23 cellular contexts compared by ENCODE assay signal in genomic region chr1:162691999-162692575, GRCh38. TPM values are rescaled to one million over a fixed set of nuclear protein-coding genes. Genes with fewer than 3 reads are reported as not detected.
DNase-seq lines count a peak whose midpoint lies in the region; TF ChIP-seq lines count a peak whose summit lies in the region.
"Had no signal": no experiment of that assay in that cellular context is flagged by ENCODE, and none has a peak within 500 bp of the region (broad histone marks: within the 10 kb centered on the region; RNA-seq: fewer than 3 reads in every experiment).

No MANE protein-coding gene starts in this region.

- no peaks in the 10 kb centered on the region for H3K27me3 ChIP-seq in tibial artery

- peaks cover 0 to 63% (median 30%) of the 10 kb centered on the region in 4 donors for H3K4me1 ChIP-seq in tibial artery

- intact Hi-C loops in tibial artery (cut with DNase I; ENCODE audit: low total_unique reads): no loop called here

- no peak for TF ChIP-seq CTCF in nephron progenitor cell (IDR thresholded peaks at IDR 0.05)
- no peak for TF ChIP-seq CTCF in tibial artery (IDR thresholded peaks at IDR 0.05)

- no peaks in the 10 kb centered on the region for H3K27me3 Mint-ChIP-seq in nephron progenitor cell (ENCODE audit: low read depth, poor library complexity)

- H3K9me3 ChIP-seq in tibial artery: no peaks in the 10 kb centered on the region

- H3K9me3 Mint-ChIP-seq in nephron progenitor cell: no peaks in the 10 kb centered on the region
- H3K9me3 Mint-ChIP-seq: activated naive CD4-positive, alpha-beta T cell treated with anti-CD3 and anti-CD28 coated beads for 36 hours; CD8-positive, alpha-beta T cell had no signal

- H3K27ac Mint-ChIP-seq in nephron progenitor cell: peak overlapping the region; percentile 77
- H3K27ac Mint-ChIP-seq: activated naive CD4-positive, alpha-beta T cell treated with anti-CD3 and anti-CD28 coated beads for 36 hours; CD8-positive, alpha-beta T cell had no signal

- H3K4me3 Mint-ChIP-seq in nephron progenitor cell: no peak overlapping the region
- H3K4me3 Mint-ChIP-seq: activated naive CD4-positive, alpha-beta T cell treated with anti-CD3 and anti-CD28 coated beads for 36 hours; CD8-positive, alpha-beta T cell had no signal

- H3K4me1 Mint-ChIP-seq in nephron progenitor cell: peaks cover 56% of the 10 kb centered on the region

- no peaks in the 10 kb centered on the region for H3K36me3 Mint-ChIP-seq in nephron progenitor cell (ENCODE audit: low read depth)
- H3K36me3 Mint-ChIP-seq: CD8-positive, alpha-beta T cell had no signal

- H3K27ac ChIP-seq in tibial artery: peak overlapping the region; percentile 8 to 60
- H3K27ac ChIP-seq: PC-9 had no signal

- DNase-seq in M059J (ENCODE audit: low read depth) (peak; percentile 46), dermis blood vessel endothelial cell (peak; percentile 41), nephron progenitor cell (no peak), tibial artery (no peak), DMS53 treated with DMSO at 0.1 percent for 48 hours (lab: John Stamatoyannopoulos, UW; ENCODE audit: unreplicated experiment) (no peak), HK-2 (ENCODE audit: unreplicated experiment) (no peak)
- no peak for DNase-seq in stimulated activated CD4-positive, alpha-beta T cell treated with anti-CD3 and anti-CD28 coated beads, Interleukin-15, amount 100 ng/mL, for 24 hours
- DNase-seq: activated naive CD4-positive, alpha-beta T cell treated with anti-CD3 and anti-CD28 coated beads for 36 hours; activated T-cell treated with anti-CD3 and anti-CD28 coated beads, Interleukin-2, amount 50 U/mL, for 48 hours; anterior cingulate cortex; CD8-positive, alpha-beta T cell; central memory CD4-positive, alpha-beta T cell; DMS153; HCEC 1CT; islet precursor cell; NCI-H1092 treated with DMSO at 0.1 percent for 48 hours; NCI-H1930; occipital lobe; PC-9; SIG-M5; stimulated activated CD8-positive, alpha-beta memory T cell treated with anti-CD3 and anti-CD28 coated beads, Interleukin-4, amount 100 ng/mL, for 48 hours; substantia nigra had no signal

- H3K4me3 ChIP-seq in tibial artery: no peak overlapping the region
- H3K4me3 ChIP-seq: lung, PC-9 had no signal

- no peaks in the 10 kb centered on the region for H3K36me3 ChIP-seq in tibial artery

RNA-seq across cellular contexts. Expression of gene DDR2, which starts 59.8 kb away (rescaled TPM):
- total RNA-seq in M059J (2014; rRNA removed; shearing (Covaris generic)): 21.9 and 32.3 TPM in 2 replicates
- 6.5 and 11.1 TPM in 2 replicates for total RNA-seq in dermis blood vessel endothelial cell

Comparison
In these comparisons a context has a peak if more than half of its experiments do, and no peak if none do; other contexts are left out.
1. DNase-seq: peak in M059J (single experiment) and dermis blood vessel endothelial cell (single experiment); none in nephron progenitor cell (single experiment), tibial artery (0 of 2), stimulated activated CD4-positive, alpha-beta T cell treated with anti-CD3 and anti-CD28 coated beads, Interleukin-15, amount 100 ng/mL, for 24 hours (single experiment), DMS53 treated with DMSO at 0.1 percent for 48 hours (single experiment) and HK-2 (single experiment).